In the genomic region with DNA sequence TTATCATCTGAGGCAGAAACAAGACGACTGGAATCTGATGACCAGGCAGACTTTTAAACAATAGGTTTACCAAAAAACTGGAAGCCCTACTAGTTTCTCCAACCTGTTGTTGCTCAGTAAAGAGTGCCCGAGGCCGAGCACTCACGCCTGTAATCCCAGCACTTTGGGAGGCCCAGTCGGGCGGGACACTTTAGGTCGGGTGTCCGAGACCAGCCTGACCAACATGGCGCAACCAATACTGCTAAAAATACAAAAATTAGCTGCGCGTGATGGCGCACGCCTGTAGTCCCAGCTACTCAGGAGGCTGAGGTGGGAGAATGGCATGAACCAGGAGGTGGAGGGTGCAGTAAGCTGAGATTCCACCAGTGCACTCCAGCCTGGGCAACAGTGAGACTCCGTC, we compare ENCODE assay signal across 8 cellular contexts. TPM values are rescaled to one million over a fixed set of nuclear protein-coding genes. Genes with fewer than 3 reads are reported as not detected.
DNase-seq lines count a peak whose midpoint lies in the region; ATAC-seq and TF ChIP-seq lines count a peak whose summit lies in the region.

No MANE protein-coding gene starts in this region.

- H3K9me3 ChIP-seq in HUES6 (ENCODE audit: control insufficient read depth, insufficient read depth, low read depth, low read length) (no peaks in the 10 kb centered on the region), breast epithelium (no peaks in the 10 kb centered on the region), mononuclear cell (ENCODE audit: low read depth, low read length) (no peaks in the 10 kb centered on the region)

- H3K4me1 ChIP-seq in HUES6 (ENCODE audit: control insufficient read depth, insufficient read depth, low read length) (0 out of 2 replicates have a peak, but pooled peaks cover 3% of the 10 kb centered on the region), breast epithelium (peaks cover 0 to 8% of the 10 kb centered on the region in 2 donors), mononuclear cell (ENCODE audit: insufficient read depth, low read length) (peaks cover 19% of the 10 kb centered on the region)

- H3K27me3 ChIP-seq in HUES6 (ENCODE audit: control insufficient read depth, insufficient read depth, low read length) (no peaks in the 10 kb centered on the region), breast epithelium (no peaks in the 10 kb centered on the region), mononuclear cell (ENCODE audit: insufficient read depth, low read length) (no peaks in the 10 kb centered on the region)

- ATAC-seq in HG02763 (IDR thresholded peaks at IDR 0.05; ENCODE audit: unreplicated experiment) (no peak), GM21786 (IDR thresholded peaks at IDR 0.05; ENCODE audit: unreplicated experiment) (no peak)

- peak; percentile 9 for DNase-seq in A172 (ENCODE audit: low spot score)
- DNase-seq in breast epithelium (ENCODE audit: low spot score in 2 of 2), result no peak
- no peak for DNase-seq in NOMO-1 (lab: John Stamatoyannopoulos, UW; ENCODE audit: unreplicated experiment in 2 of 2)
- no peak for DNase-seq in mesenteric fat pad (ENCODE audit: low spot score)

- no peak for TF ChIP-seq CTCF in breast epithelium (IDR thresholded peaks at IDR 0.05)

- peak overlapping the region; percentile 91 for H3K9ac ChIP-seq in HUES6 (ENCODE audit: low read length)

- TF ChIP-seq POLR2A in breast epithelium (IDR thresholded peaks at IDR 0.05), result no peak

- H3K36me3 ChIP-seq in HUES6 (ENCODE audit: control insufficient read depth, insufficient read depth, low read length) (peaks cover 8% of the 10 kb centered on the region), breast epithelium (no peaks in the 10 kb centered on the region)

- intact Hi-C loops in breast epithelium (cut with DNase I; ENCODE audit: low total_unique reads), result no loop called here

- H3K27ac ChIP-seq in HUES6 (ENCODE audit: low read depth, low read length) (peak overlapping the region; percentile 78; the same call in 1 of the 2 replicates), breast epithelium (peak overlapping the region; percentile 90)

- H3K4me3 ChIP-seq in HUES6 (ENCODE audit: low read depth, low read length) (peak overlapping the region; percentile 95), breast epithelium (peak overlapping the region; percentile 68 to 78 (median 75)), mononuclear cell (ENCODE audit: low read length) (peak overlapping the region; percentile 73)

RNA-seq across cellular contexts. Expression of gene WDR5B, which starts 1.1 kb away (rescaled TPM):
- 9.6 and 10.4 TPM in 2 replicates for total RNA-seq in A172 (2014; rRNA removed; shearing (Covaris generic))
- 1 to 10 TPM; 4.0 to 8.0 (median 6.2) TPM for total RNA-seq in breast epithelium
- total RNA-seq in mononuclear cell, result 6.0 TPM
- 4.0 TPM for total RNA-seq in mesenteric fat pad

RNA-seq across cellular contexts. Expression of gene FAM162A, which starts 33.0 kb away (rescaled TPM):
- total RNA-seq in A172 (2014; rRNA removed; shearing (Covaris generic)), result 41.2 and 55.3 TPM in 2 replicates
- total RNA-seq in breast epithelium (10 to 100 TPM; 19.3 to 27.2 (median 26.5) TPM), mononuclear cell (19.2 TPM), mesenteric fat pad (29.1 TPM)

RNA-seq across cellular contexts. Expression of gene MIX23, which starts 33.9 kb away (rescaled TPM):
- 77.5 and 114 TPM in 2 replicates for total RNA-seq in A172 (2014; rRNA removed; shearing (Covaris generic))
- total RNA-seq in breast epithelium (10 to 100 TPM; 10.8 to 20.3 (median 15.0) TPM), mononuclear cell (16.1 TPM), mesenteric fat pad (22.0 TPM)
